ENCODE assay signal across 25 cellular contexts in genomic region chr9:114184866-114185265, GRCh38.
"Had no signal": no experiment of that assay in that cellular context is flagged by ENCODE, and none has a peak within 500 bp of the region (broad histone marks: within the 10 kb centered on the region; RNA-seq: fewer than 3 reads in every experiment).

No MANE protein-coding gene starts in this region.

- H3K36me3 ChIP-seq: adrenal gland had no signal

- H3K4me3 ChIP-seq: adrenal gland, body of pancreas had no signal

- DNase-seq: activated B cell treated with CpG ODN at 0.5 μM for 24 hours; activated CD4-positive, alpha-beta memory T cell treated with anti-CD3 and anti-CD28 coated beads for 36 hours; activated CD4-positive, alpha-beta T cell treated with anti-CD3 and anti-CD28 coated beads for 48 hours; activated CD8-positive, alpha-beta memory T cell treated with anti-CD3 and anti-CD28 coated beads, Interleukin-2, amount 10 ng/mL, durations not matched to agents 7 days and 5 days; activated CD8-positive, alpha-beta memory T cell treated with anti-CD3 and anti-CD28 coated beads, Interleukin-2, amount 50 U/mL, for 4 hours; activated CD8-positive, alpha-beta T cell treated with anti-CD3 and anti-CD28 coated beads, Interleukin-2, amount 10 ng/mL, durations not matched to agents 7 days and 5 days; activated effector memory CD4-positive, alpha-beta T cell treated with anti-CD3 and anti-CD28 coated beads, Interleukin-2, amount 50 U/mL, for 16 hours; activated naive CD4-positive, alpha-beta T cell treated with anti-CD3 and anti-CD28 coated beads for 36 hours; activated naive CD8-positive, alpha-beta T cell treated with anti-CD3 and anti-CD28 coated beads for 36 hours; activated naive CD8-positive, alpha-beta T cell treated with anti-CD3 and anti-CD28 coated beads, Interleukin-2, amount 50 U/mL, for 24 hours; activated T-cell treated with anti-CD3 and anti-CD28 coated beads, Interleukin-2, amount 50 U/mL, for 1 hour; activated T-cell treated with anti-CD3 and anti-CD28 coated beads, Interleukin-2, amount 50 U/mL, for 48 hours; amygdala; body of pancreas; caudate nucleus; cortex of kidney; effector CD8-positive, alpha-beta T cell; foreskin fibroblast; T-helper 1 cell; T-helper 17 cell; T1000; WERI-Rb-1 had no signal

- H3K9me3 ChIP-seq: adrenal gland, body of pancreas had no signal

- H3K27me3 ChIP-seq: adrenal gland, body of pancreas had no signal

- ATAC-seq: activated CD4-positive, CD25-positive, alpha-beta regulatory T cell treated with anti-CD3 and anti-CD28 coated beads, Interleukin-2, amount 50 U/mL, for 24 hours; activated CD8-positive, alpha-beta memory T cell treated with anti-CD3 and anti-CD28 coated beads, Interleukin-2, amount 10 ng/mL, durations not matched to agents 7 days and 5 days; activated CD8-positive, alpha-beta T cell treated with anti-CD3 and anti-CD28 coated beads, Interleukin-2, amount 10 ng/mL, durations not matched to agents 7 days and 5 days; body of pancreas; esophagus mucosa; T-helper 17 cell had no signal

- H3K27ac ChIP-seq: adrenal gland, body of pancreas had no signal
